In the genomic region with DNA sequence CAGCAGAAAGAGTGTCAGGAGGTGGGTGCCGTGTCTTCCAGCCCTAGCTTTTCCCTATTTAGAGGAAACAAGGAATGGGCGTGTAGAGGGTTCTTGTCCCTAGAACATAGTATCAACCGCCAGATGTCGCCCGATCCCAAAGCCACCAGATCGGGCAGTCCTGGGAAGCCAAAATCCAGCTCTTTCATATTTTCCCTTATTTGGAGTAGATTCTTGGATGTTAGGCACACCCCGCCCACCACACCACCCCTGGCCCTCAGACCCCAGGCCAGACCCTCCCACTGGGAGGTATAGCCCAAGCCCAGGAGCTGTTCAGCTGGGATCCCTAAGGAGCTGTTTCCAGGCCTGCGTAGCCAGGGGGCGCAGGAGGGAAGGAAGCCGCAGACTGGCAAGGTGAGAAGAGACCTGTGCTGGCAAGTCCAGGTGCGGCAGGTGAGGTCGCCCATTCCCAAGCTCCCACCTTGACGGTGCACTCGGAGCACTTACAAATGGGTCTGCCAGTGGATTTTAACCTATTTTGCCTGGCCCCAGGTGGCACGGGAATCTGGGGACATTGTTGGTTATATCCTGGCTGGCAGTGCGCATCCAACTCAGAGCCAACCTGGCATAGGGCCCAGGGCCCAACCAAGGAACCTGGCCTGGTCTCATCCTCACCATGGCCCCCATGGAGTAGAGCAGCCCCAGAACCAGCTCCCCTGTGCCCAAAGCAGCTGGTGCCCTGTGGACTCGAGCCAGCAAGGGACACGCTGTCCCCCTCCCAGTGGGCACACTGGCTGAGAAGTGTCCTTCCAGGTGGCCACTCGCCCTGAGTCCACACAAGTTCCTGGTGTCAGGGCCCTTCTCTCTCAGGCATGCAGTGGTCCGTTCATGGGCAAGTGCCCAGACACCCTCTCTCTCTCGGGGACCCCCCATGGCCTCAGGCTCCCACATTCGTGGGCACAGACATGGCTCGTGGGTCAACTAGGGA, we compare ENCODE assay signal across 8 cellular contexts. TPM values are rescaled to one million over a fixed set of nuclear protein-coding genes. Genes with fewer than 3 reads are reported as not detected.
A peak's percentile ranks its signal among the peaks of the same experiment; 100 is the strongest.
DNase-seq lines count a peak whose midpoint lies in the region; ATAC-seq, FAIRE-seq and TF ChIP-seq lines count a peak whose summit lies in the region.

No MANE protein-coding gene starts in this region.

- peak overlapping the region; percentile 94 for H3K4me2 ChIP-seq in IMR-90 (ENCODE audit: low read depth, low read length)

- peak overlapping the region; percentile 90 for H3K4me3 ChIP-seq in IMR-90 (ENCODE audit: insufficient read depth, low read depth, low read length)
- peak overlapping the region; percentile 20 for H3K4me3 ChIP-seq in ectodermal cell (ENCODE audit: insufficient read depth, low read depth, low read length)
- H3K4me3 ChIP-seq in thymus (ENCODE audit: low read length), result peak overlapping the region; percentile 35

- dilution Hi-C loops in IMR-90 (cut with HindIII; ENCODE audit: low sequenced_read_pairs, unreplicated experiment), result no loop called here

- peak overlapping the region; percentile 98 for H3K14ac ChIP-seq in IMR-90 (replicated peaks; ENCODE audit: low read depth, low read length)

- peaks cover 13% of the 10 kb centered on the region for H3K36me3 ChIP-seq in IMR-90 (ENCODE audit: control insufficient read depth, insufficient read depth, low read length)
- H3K36me3 ChIP-seq in ectodermal cell (ENCODE audit: control insufficient read depth, insufficient read depth, low read length), result no peaks in the 10 kb centered on the region
- H3K36me3 ChIP-seq in thymus (ENCODE audit: control insufficient read depth, insufficient read depth), result no peaks in the 10 kb centered on the region

- no peak overlapping the region for H3K27ac Mint-ChIP-seq in memory B cell

- H3K27ac ChIP-seq in IMR-90 (ENCODE audit: insufficient read depth, low read length) (peak overlapping the region; percentile 97), ectodermal cell (ENCODE audit: insufficient read depth, low read depth, low read length, poor library complexity, severe bottlenecking) (no peak overlapping the region), thymus (ENCODE audit: low read depth) (no peak overlapping the region)

- H4K91ac ChIP-seq in IMR-90 (ENCODE audit: insufficient read depth, low read depth, low read length), result peak overlapping the region; percentile 94

- intact Hi-C loops in IMR-90 (cut with micrococcal nuclease), result loop anchor here (5.0 kb wide), 1 partner anchor 159 kb away; no protein-coding TSS in a partner anchor

- ATAC-seq in IMR-90 (ENCODE audit: low read depth), result peak; percentile 1
- no peak for ATAC-seq in memory B cell (ENCODE audit: low read depth)
- no peak for ATAC-seq in omental fat pad (ENCODE audit: low FRiP score)

- no peaks in the 10 kb centered on the region for H3K36me3 Mint-ChIP-seq in memory B cell

- H3K27me3 ChIP-seq in IMR-90 (ENCODE audit: control insufficient read depth, insufficient read depth, low read length) (no peaks in the 10 kb centered on the region), ectodermal cell (ENCODE audit: control insufficient read depth, insufficient read depth, low read length, poor library complexity, severe bottlenecking) (peaks cover 29% of the 10 kb centered on the region), thymus (ENCODE audit: control insufficient read depth, insufficient read depth) (peaks cover 18% of the 10 kb centered on the region)

- FAIRE-seq in RCC 7860 (lab: Jason Lieb, UNC), result peak; percentile 64

- peak overlapping the region; percentile 98 for H3K9ac ChIP-seq in IMR-90 (ENCODE audit: low read depth, low read length)

- peak overlapping the region; percentile 98 for H2AK5ac ChIP-seq in IMR-90 (ENCODE audit: low read depth, low read length)

- H2BK120ac ChIP-seq in IMR-90 (ENCODE audit: low read depth, low read length), result peak overlapping the region; percentile 73

- H4K8ac ChIP-seq in IMR-90 (ENCODE audit: low read depth in 2 of 2, low read length in 2 of 2), result peak overlapping the region; percentile 84 to 92

- no TSS peak for BruUV-seq in IMR-90 (replicated peaks; lab: Mats Ljungman, UMichigan)

- in situ Hi-C loops in IMR-90 (cut with MboI; ENCODE audit: low sequenced_read_pairs), result no loop called here

- H3K4me1 Mint-ChIP-seq in memory B cell, result peaks cover 5% of the 10 kb centered on the region

- POLR2A ChIA-PET in IMR-90 (lab: Charles Lee; ENCODE audit: unreplicated experiment), result interaction anchor here (1.1 to 2.6 kb wide), 3 partner anchors 8 to 172 kb away, joined by 4 to 8 read pairs (median 5); no protein-coding TSS in a partner anchor

- peak overlapping the region; percentile 99 for H3K4ac ChIP-seq in IMR-90 (ENCODE audit: low read depth, low read length)

- peak overlapping the region; percentile 92 for H2BK5ac ChIP-seq in IMR-90 (ENCODE audit: low read depth, low read length, poor library complexity, severe bottlenecking)

- peak overlapping the region; percentile 37 for H3K4me3 Mint-ChIP-seq in memory B cell

- peak overlapping the region; percentile 79 for H2AFZ ChIP-seq in IMR-90 (replicated peaks; ENCODE audit: low read length, poor library complexity)

- peaks cover 0 to 15% of the 10 kb centered on the region in 2 experiments; a peak in 2 of 4 replicates for H3K79me1 ChIP-seq in IMR-90 (ENCODE audit: low read depth in 1 of 2, low read length in 2 of 2)

- TF ChIP-seq CTCF in IMR-90 (conservative IDR thresholded peaks at IDR 0.05; ENCODE audit: low read depth, low read length) (peak; percentile 30), omental fat pad (IDR thresholded peaks at IDR 0.05) (no peak)

- no peak for TF ChIP-seq POLR2A in IMR-90 (IDR thresholded peaks at IDR 0.05; ENCODE audit: low read depth, low read length)

- H3K27me3 Mint-ChIP-seq in memory B cell, result no peaks in the 10 kb centered on the region

- H3K9me1 ChIP-seq in IMR-90 (ENCODE audit: insufficient read depth, low read length), result 0 out of 2 replicates have a peak, but pooled peaks cover 5% of the 10 kb centered on the region

- WGBS in IMR-90 (ENCODE audit: extremely low coverage in 2 of 2, insufficient read length in 1 of 2), 2 experiments, result 56% methylated on average over 4 of the region's 23 CpGs; no CpG with 5 or more reads in 1 of the 2 experiments
- 22 to 25% methylated on average over 18 to 23 of the region's 23 CpGs for WGBS in ectodermal cell, 2 experiments
- 19% methylated on average over 23 of the region's 23 CpGs for WGBS in thymus

- peak overlapping the region; percentile 77; the same call in 1 of the 3 replicates for H2BK15ac ChIP-seq in IMR-90 (ENCODE audit: low read depth, low read length)

- peak overlapping the region; percentile 54; the same call in 1 of the 2 replicates for H2BK20ac ChIP-seq in IMR-90 (ENCODE audit: low read depth, low read length)

- no peaks in the 10 kb centered on the region for H3K9me3 Mint-ChIP-seq in memory B cell

- CTCF ChIA-PET in IMR-90 (lab: Yijun Ruan, JAX), result interaction anchor here (0.5 kb wide), 1 partner anchor 10 kb away, joined by 4 read pairs; no protein-coding TSS in a partner anchor

- H4K5ac ChIP-seq in IMR-90 (ENCODE audit: low read depth, low read length), result peak overlapping the region; percentile 70

- H3K56ac ChIP-seq in IMR-90 (ENCODE audit: extremely low read depth, insufficient read depth, low read length), result peak overlapping the region; percentile 98

- peaks cover 24% of the 10 kb centered on the region for H4K20me1 ChIP-seq in IMR-90 (ENCODE audit: insufficient read depth, low read length)

- H3K23ac ChIP-seq in IMR-90 (ENCODE audit: low read depth, low read length), result peak overlapping the region; percentile 96

- peak overlapping the region; percentile 88 for H3K18ac ChIP-seq in IMR-90 (ENCODE audit: low read depth, low read length)

- H2AK9ac ChIP-seq in IMR-90 (replicated peaks; ENCODE audit: low read depth, low read length, poor library complexity), result peak overlapping the region; percentile 98

- peak; percentile 60 for DNase-seq in DMS79 (lab: John Stamatoyannopoulos, UW)
- DNase-seq in IMR-90, result peak; percentile 83
- peak; percentile 75 for DNase-seq in RCC 7860 (ENCODE audit: low spot score)
- no peak for DNase-seq in memory B cell (ENCODE audit: low spot score in 2 of 2)
- no peak for DNase-seq in activated gamma-delta T cell (lab: John Stamatoyannopoulos, UW)
- DNase-seq in omental fat pad (ENCODE audit: low spot score), result no peak

- H3K9me3 ChIP-seq in IMR-90 (ENCODE audit: control insufficient read depth, insufficient read depth, low read length) (no peaks in the 10 kb centered on the region), ectodermal cell (ENCODE audit: control insufficient read depth, low read length) (no peaks in the 10 kb centered on the region), thymus (ENCODE audit: control insufficient read depth) (no peaks in the 10 kb centered on the region)

- H3K4me1 ChIP-seq in IMR-90 (ENCODE audit: control insufficient read depth, insufficient read depth, low read length), result peaks cover 10% of the 10 kb centered on the region
- H3K4me1 ChIP-seq in ectodermal cell (ENCODE audit: control insufficient read depth, insufficient read depth, low read length), result no peaks in the 10 kb centered on the region
- peaks cover 8% of the 10 kb centered on the region for H3K4me1 ChIP-seq in thymus (ENCODE audit: control insufficient read depth, insufficient read depth, low read length)

- peak; percentile 49 for TF ChIP-seq RAD21 in IMR-90 (IDR thresholded peaks at IDR 0.05; ENCODE audit: low read length)

RNA-seq across cellular contexts. Expression of gene FLNA, which starts 0.8 kb away (rescaled TPM):
- total RNA-seq in IMR-90 (2012; rRNA removed) (1,356 and 1,443 TPM in 2 replicates), omental fat pad (1,000 to 10,000 TPM in 1 of 4 donors, 100 to 1,000 TPM in 3; 496 to 1,133 (median 729) TPM)
- polyA plus RNA-seq in IMR-90 (2012; rRNA removed) (1,357 and 1,435 TPM in 2 replicates), thymus (412 TPM)
- 639 and 1,121 TPM in 2 replicates for polyA plus RNA-seq in IMR-90 (2012; cell fraction: cytosol; rRNA removed)
- polyA plus RNA-seq in IMR-90 (2012; cell fraction: nucleus; rRNA removed; ENCODE audit: low replicate concordance), result 2,032 and 4,690 TPM in 2 replicates
- polyA plus RNA-seq in ectodermal cell (2013, experiment 1 of 4), result 614 TPM
- polyA plus RNA-seq in ectodermal cell (2013, experiment 2 of 4), result 687 TPM
- polyA plus RNA-seq in ectodermal cell (2013, experiment 3 of 4), result 500 TPM
- 579 TPM for polyA plus RNA-seq in ectodermal cell (2013, experiment 4 of 4)

RNA-seq across cellular contexts. Expression of gene EMD, which starts 5.5 kb away (rescaled TPM):
- total RNA-seq in IMR-90 (2012; rRNA removed) (9.9 and 11.4 TPM in 2 replicates), omental fat pad (10 to 100 TPM; 25.7 to 61.8 (median 53.2) TPM)
- polyA plus RNA-seq in IMR-90 (2012; rRNA removed) (68.8 and 80.6 TPM in 2 replicates), thymus (110 TPM)
- polyA plus RNA-seq in IMR-90 (2012; cell fraction: cytosol; rRNA removed), result 53.8 and 120 TPM in 2 replicates
- polyA plus RNA-seq in IMR-90 (2012; cell fraction: nucleus; rRNA removed; ENCODE audit: low replicate concordance), result 118 and 134 TPM in 2 replicates
- 70.7 TPM for polyA plus RNA-seq in ectodermal cell (2013, experiment 1 of 4)
- 74.1 TPM for polyA plus RNA-seq in ectodermal cell (2013, experiment 2 of 4)
- polyA plus RNA-seq in ectodermal cell (2013, experiment 3 of 4), result 64.8 TPM
- polyA plus RNA-seq in ectodermal cell (2013, experiment 4 of 4), result 69.4 TPM

RNA-seq across cellular contexts. Expression of gene RPL10, which starts 24.6 kb away (rescaled TPM):
- total RNA-seq in IMR-90 (2012; rRNA removed), result 1,582 and 1,900 TPM in 2 replicates
- 4,696 and 7,467 TPM in 2 replicates for polyA plus RNA-seq in IMR-90 (2012; rRNA removed)
- polyA plus RNA-seq in IMR-90 (2012; cell fraction: cytosol; rRNA removed), result 1,699 and 6,181 TPM in 2 replicates
- 2,396 and 4,012 TPM in 2 replicates for polyA plus RNA-seq in IMR-90 (2012; cell fraction: nucleus; rRNA removed; ENCODE audit: low replicate concordance)
- 2,698 TPM for polyA plus RNA-seq in ectodermal cell (2013, experiment 1 of 4)
- 2,845 TPM for polyA plus RNA-seq in ectodermal cell (2013, experiment 2 of 4)
- polyA plus RNA-seq in ectodermal cell (2013, experiment 3 of 4), result 2,945 TPM
- polyA plus RNA-seq in ectodermal cell (2013, experiment 4 of 4), result 3,150 TPM
- polyA plus RNA-seq in thymus, result 5,714 TPM
- total RNA-seq in omental fat pad, result 1,000 to 10,000 TPM; 6,220 to 8,957 (median 7,673) TPM

RNA-seq across cellular contexts. Expression of gene DNASE1L1, which starts 35.4 kb away (rescaled TPM):
- 42.5 and 51.4 TPM in 2 replicates for total RNA-seq in IMR-90 (2012; rRNA removed)
- polyA plus RNA-seq in IMR-90 (2012; rRNA removed), result 54.7 and 55.5 TPM in 2 replicates
- 29.9 and 61.9 TPM in 2 replicates for polyA plus RNA-seq in IMR-90 (2012; cell fraction: cytosol; rRNA removed)
- 29.2 and 61.8 TPM in 2 replicates for polyA plus RNA-seq in IMR-90 (2012; cell fraction: nucleus; rRNA removed; ENCODE audit: low replicate concordance)
- 17.5 TPM for polyA plus RNA-seq in ectodermal cell (2013, experiment 1 of 4)
- 16.1 TPM for polyA plus RNA-seq in ectodermal cell (2013, experiment 2 of 4)
- polyA plus RNA-seq in ectodermal cell (2013, experiment 3 of 4), result 14.3 TPM
- polyA plus RNA-seq in ectodermal cell (2013, experiment 4 of 4), result 15.1 TPM
- 23.0 TPM for polyA plus RNA-seq in thymus
- total RNA-seq in omental fat pad, result 10 to 100 TPM; 33.4 to 47.3 (median 38.8) TPM

RNA-seq across cellular contexts. Expression of gene TAFAZZIN, which starts 37.7 kb away (rescaled TPM):
- 4.4 and 4.8 TPM in 2 replicates for total RNA-seq in IMR-90 (2012; rRNA removed)
- polyA plus RNA-seq in IMR-90 (2012; rRNA removed), result 24.4 and 26.6 TPM in 2 replicates
- 11.7 and 12.2 TPM in 2 replicates for polyA plus RNA-seq in IMR-90 (2012; cell fraction: cytosol; rRNA removed)
- polyA plus RNA-seq in IMR-90 (2012; cell fraction: nucleus; rRNA removed; ENCODE audit: low replicate concordance), result 146 and 212 TPM in 2 replicates
- polyA plus RNA-seq in ectodermal cell (2013, experiment 1 of 4), result 42.7 TPM
- 38.3 TPM for polyA plus RNA-seq in ectodermal cell (2013, experiment 2 of 4)
- 40.2 TPM for polyA plus RNA-seq in ectodermal cell (2013, experiment 3 of 4)
- 47.3 TPM for polyA plus RNA-seq in ectodermal cell (2013, experiment 4 of 4)
- polyA plus RNA-seq in thymus, result 111 TPM
- 10 to 100 TPM; 20.8 to 76.3 (median 33.1) TPM for total RNA-seq in omental fat pad

Comparison
In these comparisons a context has a peak if more than half of its experiments do, and no peak if none do; other contexts are left out.
1. DNase-seq: peak in DMS79 (single experiment), IMR-90 (single experiment) and RCC 7860 (single experiment); none in memory B cell (0 of 2), activated gamma-delta T cell (single experiment) and omental fat pad (single experiment).
2. H3K4me3 ChIP-seq: peak in every context shown above with its lines; median percentile 90 in IMR-90; 35 in thymus; 20 in ectodermal cell.